ENCODE assay signal across 7 cellular contexts in the genomic region with DNA sequence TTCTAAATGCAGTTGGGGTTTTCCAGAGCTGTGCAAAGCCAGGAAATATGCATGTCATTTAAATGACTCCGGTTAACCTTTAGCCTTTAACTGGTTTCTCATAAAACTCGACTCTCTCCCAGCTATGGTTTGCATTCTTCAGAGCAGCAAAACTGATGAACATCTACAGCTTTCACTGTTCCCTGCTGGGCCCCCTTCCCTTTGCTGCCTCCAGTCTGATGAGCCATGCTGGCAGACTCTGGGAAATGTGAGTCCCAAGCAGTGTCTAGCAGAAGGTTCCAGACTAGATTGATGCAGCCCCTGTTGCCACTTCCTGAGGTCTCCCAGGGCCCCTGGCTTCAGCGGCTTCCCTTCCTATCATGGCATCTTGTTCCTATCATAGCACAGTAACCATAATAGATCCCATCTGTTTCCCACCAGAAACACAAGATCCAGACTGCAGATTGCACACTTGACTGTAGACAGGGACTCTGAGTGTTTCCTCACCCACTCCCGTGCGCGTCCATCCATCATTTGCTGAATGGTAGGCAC.
A peak's percentile ranks its signal among the peaks of the same experiment; 100 is the strongest.
DNase-seq lines count a peak whose midpoint lies in the region; ATAC-seq, FAIRE-seq and TF ChIP-seq lines count a peak whose summit lies in the region.

No MANE protein-coding gene starts in this region.

- TF ChIP-seq POLR2A in endothelial cell of umbilical vein (IDR thresholded peaks at IDR 0.05; ENCODE audit: low read depth, low read length), result no peak

- H3K4me2 ChIP-seq in endothelial cell of umbilical vein (ENCODE audit: insufficient read depth, low read length) (no peak overlapping the region), smooth muscle cell (peak overlapping the region; percentile 75)

- no peak overlapping the region for H3K27ac ChIP-seq in endothelial cell of umbilical vein (ENCODE audit: insufficient read depth, low read depth, low read length)
- H3K27ac ChIP-seq in smooth muscle cell (ENCODE audit: low read depth), result peak overlapping the region; percentile 99

- 5% methylated on average over 6 of the region's 6 CpGs for WGBS in smooth muscle cell (ENCODE audit: low lambda C conversion rate)

- H3K4me1 ChIP-seq in endothelial cell of umbilical vein (ENCODE audit: control insufficient read depth, extremely low read depth, insufficient read depth, low read length), result peaks cover 6% of the 10 kb centered on the region
- H3K4me1 ChIP-seq in smooth muscle cell (ENCODE audit: low read depth), result peaks cover 15% of the 10 kb centered on the region

- DNase-seq in GM12865 (ENCODE audit: low read depth) (peak; percentile 24), endothelial cell of umbilical vein (ENCODE audit: low read depth, low spot score) (peak; percentile 39), smooth muscle cell (lab: John Stamatoyannopoulos, UW; ENCODE audit: unreplicated experiment) (peak; percentile 28), NCI-H2227 treated with DMSO at 0.1 percent for 48 hours (lab: John Stamatoyannopoulos, UW) (no peak), NCI-H2196 (lab: John Stamatoyannopoulos, UW; ENCODE audit: unreplicated experiment) (no peak)

- FAIRE-seq in endothelial cell of umbilical vein (lab: Jason Lieb, UNC), result peak; percentile 74

- H3K9me1 ChIP-seq in endothelial cell of umbilical vein (replicated peaks; ENCODE audit: control insufficient read depth, extremely low read depth, insufficient read depth, low read length), result no peaks in the 10 kb centered on the region

- H4K20me1 ChIP-seq in endothelial cell of umbilical vein (replicated peaks; ENCODE audit: control insufficient read depth, extremely low read depth, insufficient read depth, low read length) (no peaks in the 10 kb centered on the region), smooth muscle cell (ENCODE audit: low read depth) (peaks cover 14% of the 10 kb centered on the region)

- peaks cover 48% of the 10 kb centered on the region for H3F3A ChIP-seq in smooth muscle cell (ENCODE audit: low read depth)

- intact Hi-C loops in endothelial cell of umbilical vein (cut with micrococcal nuclease), result no loop called here

- H3K27me3 ChIP-seq in endothelial cell of umbilical vein (ENCODE audit: control insufficient read depth in 2 of 2, insufficient read depth in 2 of 2, low read length in 2 of 2) (no peaks in the 10 kb centered on the region), smooth muscle cell (ENCODE audit: low read depth) (no peaks in the 10 kb centered on the region)

- no peaks in the 10 kb centered on the region for H3K79me2 ChIP-seq in endothelial cell of umbilical vein (ENCODE audit: control insufficient read depth, insufficient read depth, low read length)
- no peaks in the 10 kb centered on the region for H3K79me2 ChIP-seq in smooth muscle cell (ENCODE audit: low read depth)

- CTCF ChIA-PET in endothelial cell of umbilical vein (lab: Charles Lee), result interaction anchor here (1.2 kb wide), 1 partner anchor 21 kb away, joined by 4 read pairs; no protein-coding TSS in a partner anchor

- H3K9ac ChIP-seq in endothelial cell of umbilical vein (replicated peaks; ENCODE audit: extremely low read depth, insufficient read depth, low read length) (no peak overlapping the region), smooth muscle cell (ENCODE audit: low read depth) (peak overlapping the region; percentile 84)

- no TSS peak for BruUV-seq in endothelial cell of umbilical vein (replicated peaks; lab: Mats Ljungman, UMichigan)

- no peak for ATAC-seq in HG02852 (IDR thresholded peaks at IDR 0.05; ENCODE audit: unreplicated experiment)

- TF ChIP-seq CTCF in GM12865 (IDR thresholded peaks at IDR 0.05; ENCODE audit: insufficient read depth, low read depth, low read length, missing control alignments), result no peak
- no peak for TF ChIP-seq CTCF in endothelial cell of umbilical vein (IDR thresholded peaks at IDR 0.05; ENCODE audit: extremely low read depth in 1 of 2, insufficient read depth in 1 of 2, low read depth in 1 of 2, low read length in 2 of 2)
- no peak for TF ChIP-seq CTCF in smooth muscle cell (IDR thresholded peaks at IDR 0.05; ENCODE audit: borderline replicate concordance, insufficient read depth, poor library complexity, severe bottlenecking)

- dilution Hi-C loops in endothelial cell of umbilical vein (cut with MboI; ENCODE audit: extremely low pct_ligation_motif_present, low sequenced_read_pairs), result no loop called here

- H3K9me3 ChIP-seq in endothelial cell of umbilical vein (replicated peaks; ENCODE audit: control insufficient read depth, insufficient read depth, low read length), result no peaks in the 10 kb centered on the region
- H3K9me3 ChIP-seq in smooth muscle cell (replicated peaks; ENCODE audit: low read depth), result no peaks in the 10 kb centered on the region

- H3K4me3 ChIP-seq in GM12865 (ENCODE audit: low read depth, low read length) (no peak overlapping the region), endothelial cell of umbilical vein (replicated peaks in 1 of 3; ENCODE audit: insufficient read depth in 1 of 3, low read depth in 1 of 3, low read length in 3 of 3) (no peak overlapping the region), smooth muscle cell (no peak overlapping the region)

- H3K36me3 ChIP-seq in endothelial cell of umbilical vein (ENCODE audit: control insufficient read depth in 2 of 2, extremely low read depth in 1 of 2, insufficient read depth in 2 of 2, low read length in 2 of 2) (peaks cover 0 to 2% of the 10 kb centered on the region in 2 experiments), smooth muscle cell (ENCODE audit: low read depth) (no peaks in the 10 kb centered on the region)

- POLR2A ChIA-PET in endothelial cell of umbilical vein (lab: Charles Lee), result no interaction called here

- H2AFZ ChIP-seq in endothelial cell of umbilical vein (ENCODE audit: low read depth, low read length) (no peak overlapping the region), smooth muscle cell (ENCODE audit: low read depth) (no peak overlapping the region)

TF ChIP-seq in PFSK-1, 5 proteins besides CTCF, POLR2A, EP300 and RAD21 (continues in another document):
- TF ChIP-seq TAF1 (IDR thresholded peaks at IDR 0.05; ENCODE audit: borderline replicate concordance, insufficient read depth, low read length), result no peak
- TF ChIP-seq FOXP2 (optimal IDR thresholded peaks at IDR 0.05; ENCODE audit: borderline replicate concordance, extremely low read depth, extremely low read length, insufficient read depth), result peak; percentile 40
- TF ChIP-seq, protein P1, sequence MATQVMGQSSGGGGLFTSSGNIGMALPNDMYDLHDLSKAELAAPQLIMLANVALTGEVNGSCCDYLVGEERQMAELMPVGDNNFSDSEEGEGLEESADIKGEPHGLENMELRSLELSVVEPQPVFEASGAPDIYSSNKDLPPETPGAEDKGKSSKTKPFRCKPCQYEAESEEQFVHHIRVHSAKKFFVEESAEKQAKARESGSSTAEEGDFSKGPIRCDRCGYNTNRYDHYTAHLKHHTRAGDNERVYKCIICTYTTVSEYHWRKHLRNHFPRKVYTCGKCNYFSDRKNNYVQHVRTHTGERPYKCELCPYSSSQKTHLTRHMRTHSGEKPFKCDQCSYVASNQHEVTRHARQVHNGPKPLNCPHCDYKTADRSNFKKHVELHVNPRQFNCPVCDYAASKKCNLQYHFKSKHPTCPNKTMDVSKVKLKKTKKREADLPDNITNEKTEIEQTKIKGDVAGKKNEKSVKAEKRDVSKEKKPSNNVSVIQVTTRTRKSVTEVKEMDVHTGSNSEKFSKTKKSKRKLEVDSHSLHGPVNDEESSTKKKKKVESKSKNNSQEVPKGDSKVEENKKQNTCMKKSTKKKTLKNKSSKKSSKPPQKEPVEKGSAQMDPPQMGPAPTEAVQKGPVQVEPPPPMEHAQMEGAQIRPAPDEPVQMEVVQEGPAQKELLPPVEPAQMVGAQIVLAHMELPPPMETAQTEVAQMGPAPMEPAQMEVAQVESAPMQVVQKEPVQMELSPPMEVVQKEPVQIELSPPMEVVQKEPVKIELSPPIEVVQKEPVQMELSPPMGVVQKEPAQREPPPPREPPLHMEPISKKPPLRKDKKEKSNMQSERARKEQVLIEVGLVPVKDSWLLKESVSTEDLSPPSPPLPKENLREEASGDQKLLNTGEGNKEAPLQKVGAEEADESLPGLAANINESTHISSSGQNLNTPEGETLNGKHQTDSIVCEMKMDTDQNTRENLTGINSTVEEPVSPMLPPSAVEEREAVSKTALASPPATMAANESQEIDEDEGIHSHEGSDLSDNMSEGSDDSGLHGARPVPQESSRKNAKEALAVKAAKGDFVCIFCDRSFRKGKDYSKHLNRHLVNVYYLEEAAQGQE (IDR thresholded peaks at IDR 0.05; ENCODE audit: insufficient read depth in 1 of 2, low read depth in 2 of 2, low read length in 2 of 2), result peak in 1 of 2 experiments; percentile 56; a peak in 1 of 4 replicates

TF ChIP-seq in endothelial cell of umbilical vein, 7 proteins besides CTCF, POLR2A, EP300 and RAD21:
- TF ChIP-seq FOS (IDR thresholded peaks at IDR 0.05; ENCODE audit: borderline replicate concordance, insufficient read depth, low read length) (no peak), MYC (IDR thresholded peaks at IDR 0.05; ENCODE audit: low read depth, low read length) (no peak), EZH2 (IDR thresholded peaks at IDR 0.05; ENCODE audit: borderline replicate concordance, low read depth, low read length, severe bottlenecking) (no peak), GATA2 (IDR thresholded peaks at IDR 0.05; ENCODE audit: insufficient read depth, insufficient read length, low read depth, low read length) (no peak), JUN (IDR thresholded peaks at IDR 0.05; ENCODE audit: borderline replicate concordance, insufficient read depth, insufficient read length, low read depth) (no peak), POLR2AphosphoS5 (IDR thresholded peaks at IDR 0.05; ENCODE audit: insufficient read depth, low read depth, low read length) (no peak)
- TF ChIP-seq, protein P2, sequence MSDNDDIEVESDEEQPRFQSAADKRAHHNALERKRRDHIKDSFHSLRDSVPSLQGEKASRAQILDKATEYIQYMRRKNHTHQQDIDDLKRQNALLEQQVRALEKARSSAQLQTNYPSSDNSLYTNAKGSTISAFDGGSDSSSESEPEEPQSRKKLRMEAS (IDR thresholded peaks at IDR 0.05; ENCODE audit: insufficient read depth, insufficient read length), result no peak

Comparison
In these comparisons a context has a peak if more than half of its experiments do, and no peak if none do; other contexts are left out.
1. DNase-seq: peak in GM12865 (single experiment), endothelial cell of umbilical vein (single experiment) and smooth muscle cell (single experiment); none in NCI-H2227 treated with DMSO at 0.1 percent for 48 hours (single experiment) and NCI-H2196 (single experiment).